18 cellular contexts compared by ENCODE assay signal in genomic region chr2:42849311-42849710, GRCh38. TPM values are rescaled to one million over a fixed set of nuclear protein-coding genes. Genes with fewer than 3 reads are reported as not detected.
"Had no signal": no experiment of that assay in that cellular context is flagged by ENCODE, and none has a peak within 500 bp of the region (broad histone marks: within the 10 kb centered on the region; RNA-seq: fewer than 3 reads in every experiment).

No MANE protein-coding gene starts in this region.

- H3K4me1 Mint-ChIP-seq: naive thymus-derived CD8-positive, alpha-beta T cell; stimulated activated memory B cell treated with anti-CD40 and anti-IgM and Interleukin-4, amounts not matched to agents 10 μg/mL and 1 μg/mL and 100 μg/mL, for 72 hours had no signal

- H3K27ac Mint-ChIP-seq: naive thymus-derived CD8-positive, alpha-beta T cell; stimulated activated memory B cell treated with anti-CD40 and anti-IgM and Interleukin-4, amounts not matched to agents 10 μg/mL and 1 μg/mL and 100 μg/mL, for 72 hours had no signal

- DNase-seq: effector CD8-positive, alpha-beta T cell; foreskin melanocyte; head of caudate nucleus; hippocampal formation; kidney glomerular epithelial cell; mammary epithelial cell; mucosa of descending colon; naive thymus-derived CD8-positive, alpha-beta T cell; stimulated activated CD4-positive, alpha-beta T cell treated with anti-CD3 and anti-CD28 coated beads, Interleukin-15, amount 100 ng/mL, for 24 hours; stimulated activated CD4-positive, alpha-beta T cell treated with anti-CD3 and anti-CD28 coated beads, Interleukin-1b, Interleukin-23, amount 100 ng/mL, for 48 hours; stimulated activated CD4-positive, alpha-beta T cell treated with anti-CD3 and anti-CD28 coated beads, Interleukin-4, amount 100 ng/mL, for 24 hours had no signal

- H3K4me3 Mint-ChIP-seq: naive thymus-derived CD8-positive, alpha-beta T cell; stimulated activated memory B cell treated with anti-CD40 and anti-IgM and Interleukin-4, amounts not matched to agents 10 μg/mL and 1 μg/mL and 100 μg/mL, for 72 hours; stimulated activated naive CD8-positive, alpha-beta T cell treated with anti-CD3 and anti-CD28 coated beads, Interleukin-15, Interleukin-2, amounts not matched to agents 100 ng/mL and 50 ng/mL, for 24 hours had no signal

- H3K36me3 Mint-ChIP-seq: stimulated activated memory B cell treated with anti-CD40 and anti-IgM and Interleukin-4, amounts not matched to agents 10 μg/mL and 1 μg/mL and 100 μg/mL, for 72 hours had no signal

- H3K27me3 ChIP-seq: ovary, right atrium auricular region, tibial nerve had no signal

- H3K4me3 ChIP-seq: mucosa of descending colon, ovary, right atrium auricular region, tibial nerve had no signal

- H3K27me3 Mint-ChIP-seq: naive thymus-derived CD8-positive, alpha-beta T cell; stimulated activated memory B cell treated with anti-CD40 and anti-IgM and Interleukin-4, amounts not matched to agents 10 μg/mL and 1 μg/mL and 100 μg/mL, for 72 hours; stimulated activated naive CD8-positive, alpha-beta T cell treated with anti-CD3 and anti-CD28 coated beads, Interleukin-15, Interleukin-2, amounts not matched to agents 100 ng/mL and 50 ng/mL, for 24 hours had no signal

- H3K9me3 ChIP-seq: mucosa of descending colon, ovary, right atrium auricular region, tibial nerve had no signal

- H3K27ac ChIP-seq: ovary, right atrium auricular region had no signal

- ATAC-seq: mucosa of descending colon; naive thymus-derived CD8-positive, alpha-beta T cell; stimulated activated memory B cell treated with anti-CD40 and anti-IgM and Interleukin-4, amounts not matched to agents 10 μg/mL and 1 μg/mL and 100 μg/mL, for 72 hours had no signal

- H3K9me3 Mint-ChIP-seq: naive thymus-derived CD8-positive, alpha-beta T cell; stimulated activated memory B cell treated with anti-CD40 and anti-IgM and Interleukin-4, amounts not matched to agents 10 μg/mL and 1 μg/mL and 100 μg/mL, for 72 hours; stimulated activated naive CD8-positive, alpha-beta T cell treated with anti-CD3 and anti-CD28 coated beads, Interleukin-15, Interleukin-2, amounts not matched to agents 100 ng/mL and 50 ng/mL, for 24 hours had no signal

- H3K36me3 ChIP-seq: ovary, right atrium auricular region, tibial nerve had no signal

RNA-seq across cellular contexts. Expression of gene HAAO, which starts 56.9 kb away (rescaled TPM):
- total RNA-seq: dermis microvascular lymphatic vessel endothelial cell had no signal
- polyA plus RNA-seq: mammary epithelial cell, neural cell had no signal
